Comparison of ENCODE assay signal across 16 cellular contexts in genomic region chr7:154426778-154427177, GRCh38.
DNase-seq lines count a peak whose midpoint lies in the region; TF ChIP-seq lines count a peak whose summit lies in the region.
"Had no signal": no experiment of that assay in that cellular context is flagged by ENCODE, and none has a peak within 500 bp of the region (broad histone marks: within the 10 kb centered on the region; RNA-seq: fewer than 3 reads in every experiment).

No MANE protein-coding gene starts in this region.

- DNase-seq in pons (ENCODE audit: low spot score) = peak; percentile 65
- no peak for DNase-seq in NCI-H1105 (lab: John Stamatoyannopoulos, UW)
- DNase-seq in type B pancreatic cell (ENCODE audit: extremely low spot score, unreplicated experiment) = no peak
- DNase-seq in prostate gland (ENCODE audit: low spot score) = no peak
- DNase-seq in activated CD4-positive, alpha-beta memory T cell treated with anti-CD3 and anti-CD28 coated beads for 36 hours = no peak
- DNase-seq: Calu3; CD4-positive, alpha-beta memory T cell; COR-L47; DMS53; DMS79 treated with DMSO at 0.1 percent for 48 hours; GOT3; HFFc6 had no signal

- 83% methylated on average over 3 of the region's 3 CpGs for WGBS in prostate gland

- peak overlapping the region; percentile 73 for H3K27ac ChIP-seq in cingulate gyrus (ENCODE audit: low read depth, low read length)
- H3K27ac ChIP-seq in layer of hippocampus (ENCODE audit: low read depth, low read length) = peak overlapping the region; percentile 64
- peak overlapping the region; percentile 60 for H3K27ac ChIP-seq in temporal lobe (ENCODE audit: low read depth, low read length)
- H3K27ac ChIP-seq in prostate gland = no peak overlapping the region

- no peaks in the 10 kb centered on the region for H3K9me3 Mint-ChIP-seq in type B pancreatic cell
- no peaks in the 10 kb centered on the region for H3K9me3 Mint-ChIP-seq in activated CD4-positive, alpha-beta memory T cell treated with anti-CD3 and anti-CD28 coated beads for 36 hours

- TF ChIP-seq CTCF in type B pancreatic cell (conservative IDR thresholded peaks at IDR 0.05) (no peak), prostate gland (IDR thresholded peaks at IDR 0.05) (no peak)

- H3K36me3 Mint-ChIP-seq in type B pancreatic cell = no peaks in the 10 kb centered on the region
- H3K36me3 Mint-ChIP-seq in activated CD4-positive, alpha-beta memory T cell treated with anti-CD3 and anti-CD28 coated beads for 36 hours = no peaks in the 10 kb centered on the region
- H3K36me3 Mint-ChIP-seq: CD4-positive, alpha-beta memory T cell had no signal

- no peak overlapping the region for H3K27ac Mint-ChIP-seq in type B pancreatic cell
- no peak overlapping the region for H3K27ac Mint-ChIP-seq in activated CD4-positive, alpha-beta memory T cell treated with anti-CD3 and anti-CD28 coated beads for 36 hours
- H3K27ac Mint-ChIP-seq: CD4-positive, alpha-beta memory T cell; HFFc6 had no signal

- H3K36me3 ChIP-seq in prostate gland = no peaks in the 10 kb centered on the region
- H3K36me3 ChIP-seq: HAP-1 had no signal

- CTCF ChIA-PET in activated CD4-positive, alpha-beta memory T cell treated with anti-CD3 and anti-CD28 coated beads for 36 hours (lab: Charles Lee) = no interaction called here

- no peak for TF ChIP-seq POLR2A in prostate gland (IDR thresholded peaks at IDR 0.05)

- no peaks in the 10 kb centered on the region for H3K27me3 ChIP-seq in layer of hippocampus (ENCODE audit: control insufficient read depth, insufficient read depth, low read length)
- no peaks in the 10 kb centered on the region for H3K27me3 ChIP-seq in prostate gland (replicated peaks; ENCODE audit: insufficient read depth)

- no peaks in the 10 kb centered on the region for H3K9me3 ChIP-seq in prostate gland
- H3K9me3 ChIP-seq: HAP-1 had no signal

- no peak overlapping the region for H3K4me3 ChIP-seq in prostate gland
- H3K4me3 ChIP-seq: HAP-1 had no signal

- no peak overlapping the region for H3K4me3 Mint-ChIP-seq in type B pancreatic cell
- H3K4me3 Mint-ChIP-seq in activated CD4-positive, alpha-beta memory T cell treated with anti-CD3 and anti-CD28 coated beads for 36 hours = no peak overlapping the region
- H3K4me3 Mint-ChIP-seq: CD4-positive, alpha-beta memory T cell; HFFc6 had no signal

- intact Hi-C loops in prostate gland (cut with DNase I) = no loop called here
- intact Hi-C loops in activated CD4-positive, alpha-beta memory T cell treated with anti-CD3 and anti-CD28 coated beads for 36 hours (cut with micrococcal nuclease) = no loop called here

- no peaks in the 10 kb centered on the region for H3K27me3 Mint-ChIP-seq in type B pancreatic cell
- no peaks in the 10 kb centered on the region for H3K27me3 Mint-ChIP-seq in activated CD4-positive, alpha-beta memory T cell treated with anti-CD3 and anti-CD28 coated beads for 36 hours
- H3K27me3 Mint-ChIP-seq: CD4-positive, alpha-beta memory T cell had no signal

- POLR2A ChIA-PET in activated CD4-positive, alpha-beta memory T cell treated with anti-CD3 and anti-CD28 coated beads for 36 hours (lab: Charles Lee) = no interaction called here

- no peaks in the 10 kb centered on the region for H3K4me1 ChIP-seq in prostate gland (replicated peaks)
- H3K4me1 ChIP-seq: HAP-1 had no signal

- no peaks in the 10 kb centered on the region for H3K4me1 Mint-ChIP-seq in type B pancreatic cell (ENCODE audit: unreplicated experiment)
- H3K4me1 Mint-ChIP-seq in activated CD4-positive, alpha-beta memory T cell treated with anti-CD3 and anti-CD28 coated beads for 36 hours (ENCODE audit: low read depth) = no peaks in the 10 kb centered on the region
- H3K4me1 Mint-ChIP-seq: CD4-positive, alpha-beta memory T cell had no signal

Comparison
In these comparisons a context has a peak if more than half of its experiments do, and no peak if none do; other contexts are left out.
1. H3K27ac ChIP-seq: peak in cingulate gyrus (single experiment), layer of hippocampus (single experiment) and temporal lobe (single experiment); none in prostate gland (0 of 2).